ENCODE assay signal across 16 cellular contexts in the genomic region with DNA sequence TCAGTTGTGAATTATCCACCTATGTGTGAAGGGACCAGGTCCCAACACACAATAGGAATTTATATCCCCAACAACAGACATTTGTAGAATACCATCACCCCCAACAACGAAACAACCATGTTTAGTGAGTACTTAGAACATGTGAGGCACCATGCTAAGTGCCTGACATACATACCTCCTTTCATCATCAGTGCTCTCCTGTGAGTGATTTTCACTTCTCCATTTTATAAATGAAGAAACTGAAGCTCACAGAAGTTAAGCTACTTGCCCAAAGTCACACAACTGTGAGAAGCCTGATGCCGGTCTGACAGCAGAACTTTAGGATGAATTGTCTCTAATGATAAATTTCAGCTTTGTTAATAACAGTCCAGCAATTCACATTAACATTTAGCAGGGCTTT. TPM values are rescaled to one million over a fixed set of nuclear protein-coding genes. Genes with fewer than 3 reads are reported as not detected.
DNase-seq lines count a peak whose midpoint lies in the region; ATAC-seq, FAIRE-seq and TF ChIP-seq lines count a peak whose summit lies in the region.
"Had no signal": no experiment of that assay in that cellular context is flagged by ENCODE, and none has a peak within 500 bp of the region (broad histone marks: within the 10 kb centered on the region; RNA-seq: fewer than 3 reads in every experiment).

No MANE protein-coding gene starts in this region.

- peaks cover 1% of the 10 kb centered on the region for H3K36me3 Mint-ChIP-seq in memory B cell
- H3K36me3 Mint-ChIP-seq: activated CD8-positive, alpha-beta memory T cell treated with anti-CD3 and anti-CD28 coated beads, Interleukin-2, amount 10 ng/mL, durations not matched to agents 7 days and 5 days; activated naive CD8-positive, alpha-beta T cell treated with anti-CD3 and anti-CD28 coated beads, Interleukin-2, amount 10 ng/mL, durations not matched to agents 7 days and 5 days; IgD-negative memory B cell had no signal

- no peak overlapping the region for H2AFZ ChIP-seq in SK-N-SH (ENCODE audit: low read depth)

- peaks cover 14% of the 10 kb centered on the region for H3K27me3 Mint-ChIP-seq in memory B cell

- H3F3A ChIP-seq in SK-N-SH (replicated peaks; ENCODE audit: insufficient read depth) = peaks cover 3% of the 10 kb centered on the region

- WGBS in SK-N-SH (ENCODE audit: low lambda C conversion rate) = 75% methylated on average over 2 of the region's 2 CpGs

- no peak overlapping the region for H3K27ac Mint-ChIP-seq in memory B cell
- H3K27ac Mint-ChIP-seq: activated CD8-positive, alpha-beta memory T cell treated with anti-CD3 and anti-CD28 coated beads, Interleukin-2, amount 10 ng/mL, durations not matched to agents 7 days and 5 days; activated naive CD8-positive, alpha-beta T cell treated with anti-CD3 and anti-CD28 coated beads, Interleukin-2, amount 10 ng/mL, durations not matched to agents 7 days and 5 days; IgD-negative memory B cell had no signal

- no peaks in the 10 kb centered on the region for H3K36me3 ChIP-seq in SK-N-SH (replicated peaks in 1 of 2; ENCODE audit: control insufficient read depth in 1 of 2, insufficient read depth in 2 of 2, low read length in 1 of 2)
- H3K36me3 ChIP-seq: BE2C had no signal

- no peaks in the 10 kb centered on the region for H3K9me3 Mint-ChIP-seq in memory B cell
- H3K9me3 Mint-ChIP-seq: activated naive CD8-positive, alpha-beta T cell treated with anti-CD3 and anti-CD28 coated beads, Interleukin-2, amount 10 ng/mL, durations not matched to agents 7 days and 5 days; central memory CD8-positive, alpha-beta T cell; IgD-negative memory B cell had no signal

- no peak overlapping the region for H3K9ac ChIP-seq in SK-N-SH

- CTCF ChIA-PET in SK-N-SH (lab: Yijun Ruan, JAX) = interaction anchor here (1.0 to 3.6 kb wide), 7 partner anchors 13 to 83 kb away, joined by 3 to 21 read pairs (median 4); no protein-coding TSS in a partner anchor

- no peak for DNase-seq in HTR-8/SVneo (ENCODE audit: insufficient read length, low spot score)
- peak in 1 of 2 donors; percentile 14 for DNase-seq in memory B cell (ENCODE audit: low spot score in 2 of 2)
- no peak for DNase-seq in NCI-H82 treated with DMSO at 0.1 percent for 48 hours (lab: John Stamatoyannopoulos, UW; ENCODE audit: unreplicated experiment)
- no peak for DNase-seq in activated naive CD4-positive, alpha-beta T cell treated with Interleukin-2 at 50 U/mL for 16 hours
- no peak for DNase-seq in kidney glomerular epithelial cell (lab: John Stamatoyannopoulos, UW)
- no peak for DNase-seq in SK-N-SH
- DNase-seq: activated CD8-positive, alpha-beta memory T cell treated with anti-CD3 and anti-CD28 coated beads, Interleukin-2, amount 10 ng/mL, durations not matched to agents 7 days and 5 days; activated naive CD8-positive, alpha-beta T cell treated with anti-CD3 and anti-CD28 coated beads, Interleukin-2, amount 10 ng/mL, durations not matched to agents 7 days and 5 days; BE2C; mesenchymal stem cell had no signal

- no peak overlapping the region for H3K4me3 ChIP-seq in SK-N-SH (ENCODE audit: low read depth in 2 of 2, low read length in 1 of 2)

- POLR2A ChIA-PET in SK-N-SH (lab: Yijun Ruan, JAX) = no interaction called here

- H3K4me1 Mint-ChIP-seq in memory B cell = peaks cover 10% of the 10 kb centered on the region

- H4K20me1 ChIP-seq in SK-N-SH (ENCODE audit: insufficient read depth) = no peaks in the 10 kb centered on the region

- no peaks in the 10 kb centered on the region for H3K9me3 ChIP-seq in SK-N-SH
- H3K9me3 ChIP-seq: BE2C had no signal

- H3K27ac ChIP-seq in SK-N-SH (ENCODE audit: low read depth in 2 of 2, low read length in 1 of 2) = no peak overlapping the region

- no peak overlapping the region for H3K4me3 Mint-ChIP-seq in memory B cell
- H3K4me3 Mint-ChIP-seq: activated CD8-positive, alpha-beta memory T cell treated with anti-CD3 and anti-CD28 coated beads, Interleukin-2, amount 10 ng/mL, durations not matched to agents 7 days and 5 days; activated naive CD8-positive, alpha-beta T cell treated with anti-CD3 and anti-CD28 coated beads, Interleukin-2, amount 10 ng/mL, durations not matched to agents 7 days and 5 days; central memory CD8-positive, alpha-beta T cell; IgD-negative memory B cell had no signal

- H3K79me2 ChIP-seq in SK-N-SH (ENCODE audit: insufficient read depth) = no peaks in the 10 kb centered on the region

- peak; percentile 80 for FAIRE-seq in HTR-8/SVneo (lab: Jason Lieb, UNC)
- FAIRE-seq: TTC549 had no signal

- no peak for TF ChIP-seq CTCF in SK-N-SH (IDR thresholded peaks at IDR 0.05)

- H3K4me1 ChIP-seq in SK-N-SH (ENCODE audit: control insufficient read depth in 1 of 2, insufficient read depth in 2 of 2, low read depth in 1 of 2, low read length in 1 of 2) = peaks cover 6 to 7% of the 10 kb centered on the region in 2 experiments; a peak in 3 of 4 replicates
- H3K4me1 ChIP-seq: BE2C had no signal

- no peaks in the 10 kb centered on the region for H3K9me2 ChIP-seq in SK-N-SH

- no peak for TF ChIP-seq EP300 in SK-N-SH (IDR thresholded peaks at IDR 0.05; ENCODE audit: borderline replicate concordance in 1 of 2, low read depth in 1 of 2, low read length in 1 of 2)

- no peak overlapping the region for H3K4me2 ChIP-seq in SK-N-SH

- TF ChIP-seq RAD21 in SK-N-SH (IDR thresholded peaks at IDR 0.05; ENCODE audit: low read length) = no peak

- 0 out of 2 replicates have a peak, but pooled peaks cover 4% of the 10 kb centered on the region for H3K27me3 ChIP-seq in SK-N-SH (ENCODE audit: insufficient read depth)

- peak; percentile 50 for ATAC-seq in GM18520 (IDR thresholded peaks at IDR 0.05; ENCODE audit: unreplicated experiment)
- ATAC-seq in HG02610 (IDR thresholded peaks at IDR 0.05; ENCODE audit: unreplicated experiment) = peak; percentile 79
- ATAC-seq in memory B cell (ENCODE audit: low read depth) = peak; percentile 93
- ATAC-seq: activated CD8-positive, alpha-beta memory T cell treated with anti-CD3 and anti-CD28 coated beads, Interleukin-2, amount 10 ng/mL, durations not matched to agents 7 days and 5 days; Panc1 had no signal

TF ChIP-seq in SK-N-SH, 30 proteins besides CTCF, POLR2A, EP300 and RAD21:
- TF ChIP-seq TCF12 (IDR thresholded peaks at IDR 0.05) (no peak), EZH2phosphoT487 (IDR thresholded peaks at IDR 0.05; ENCODE audit: borderline replicate concordance, low read depth) (no peak), SIN3A (IDR thresholded peaks at IDR 0.05; ENCODE audit: borderline replicate concordance, low read depth, low read length) (no peak), POLR2AphosphoS5 (IDR thresholded peaks at IDR 0.05; ENCODE audit: low read depth, low read length) (no peak)
- TF ChIP-seq, protein P1, sequence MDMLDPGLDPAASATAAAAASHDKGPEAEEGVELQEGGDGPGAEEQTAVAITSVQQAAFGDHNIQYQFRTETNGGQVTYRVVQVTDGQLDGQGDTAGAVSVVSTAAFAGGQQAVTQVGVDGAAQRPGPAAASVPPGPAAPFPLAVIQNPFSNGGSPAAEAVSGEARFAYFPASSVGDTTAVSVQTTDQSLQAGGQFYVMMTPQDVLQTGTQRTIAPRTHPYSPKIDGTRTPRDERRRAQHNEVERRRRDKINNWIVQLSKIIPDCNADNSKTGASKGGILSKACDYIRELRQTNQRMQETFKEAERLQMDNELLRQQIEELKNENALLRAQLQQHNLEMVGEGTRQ (IDR thresholded peaks at IDR 0.05; ENCODE audit: borderline replicate concordance, low read depth, low read length) = no peak
- TF ChIP-seq, protein P2, sequence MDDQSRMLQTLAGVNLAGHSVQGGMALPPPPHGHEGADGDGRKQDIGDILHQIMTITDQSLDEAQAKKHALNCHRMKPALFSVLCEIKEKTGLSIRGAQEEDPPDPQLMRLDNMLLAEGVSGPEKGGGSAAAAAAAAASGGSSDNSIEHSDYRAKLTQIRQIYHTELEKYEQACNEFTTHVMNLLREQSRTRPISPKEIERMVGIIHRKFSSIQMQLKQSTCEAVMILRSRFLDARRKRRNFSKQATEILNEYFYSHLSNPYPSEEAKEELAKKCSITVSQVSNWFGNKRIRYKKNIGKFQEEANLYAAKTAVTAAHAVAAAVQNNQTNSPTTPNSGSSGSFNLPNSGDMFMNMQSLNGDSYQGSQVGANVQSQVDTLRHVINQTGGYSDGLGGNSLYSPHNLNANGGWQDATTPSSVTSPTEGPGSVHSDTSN (IDR thresholded peaks at IDR 0.05) = no peak

RNA-seq across cellular contexts. Expression of a gene that starts 35.4 kb away (rescaled TPM):
- 0.15 and 0.24 TPM in 2 replicates for polyA plus RNA-seq in SK-N-SH (2012; rRNA removed)
- polyA plus RNA-seq in SK-N-SH (2012; cell fraction: cytosol; rRNA removed) = 0.08 TPM in 2 replicates
- 0.31 and 0.53 TPM in 2 replicates for polyA plus RNA-seq in SK-N-SH (2012; cell fraction: nucleus; rRNA removed)
